1 cellular context compared by ENCODE assay signal in the genomic region with DNA sequence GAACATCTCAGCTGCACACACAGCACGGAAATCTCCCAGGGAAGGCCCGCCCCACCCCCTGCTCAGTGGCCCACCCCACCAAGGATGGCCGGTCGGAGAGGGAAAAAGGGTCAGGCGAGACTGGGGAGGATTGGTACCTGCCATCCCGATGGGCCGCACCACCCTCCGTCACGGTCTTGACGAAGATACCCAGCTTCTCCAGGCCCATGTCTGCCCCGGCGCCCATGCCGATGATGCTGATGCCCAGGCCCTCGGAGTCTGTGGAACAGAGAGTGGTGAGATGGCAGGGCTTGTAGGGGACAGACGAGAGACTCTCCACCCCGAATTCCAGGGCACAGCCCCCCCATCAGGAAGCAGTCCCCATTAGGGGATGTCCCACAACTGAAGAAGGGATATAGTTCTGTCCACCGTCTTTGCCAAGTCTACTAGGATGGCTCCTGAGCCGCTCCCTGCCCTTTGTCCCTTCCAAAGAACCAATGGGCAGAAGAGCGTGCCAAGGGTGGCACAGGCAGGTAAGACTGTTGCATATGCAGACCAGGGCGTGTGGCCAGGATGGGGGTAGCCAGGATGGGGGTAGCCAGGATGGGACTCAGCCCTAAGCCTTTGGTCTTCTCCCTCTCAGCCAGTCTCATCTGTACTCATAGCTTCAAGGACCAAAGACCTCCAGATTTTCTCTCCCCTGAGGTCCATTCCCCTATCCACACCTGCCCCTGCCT.
TF ChIP-seq lines count a peak whose summit lies in the region.

No MANE protein-coding gene starts in this region.

TF ChIP-seq in HepG2, 621 proteins besides CTCF, POLR2A, EP300 and RAD21:
- TF ChIP-seq GATAD2A (CRISPR knock-in tag; IDR thresholded peaks at IDR 0.05) (no peak), ZFP36L1 (CRISPR knock-in tag; IDR thresholded peaks at IDR 0.05) (no peak), IKZF1 (IDR thresholded peaks at IDR 0.05) (no peak), RCOR2 (CRISPR knock-in tag; IDR thresholded peaks at IDR 0.05) (no peak), CCAR2 (optimal IDR thresholded peaks at IDR 0.05; ENCODE audit: low read depth, low read length) (no peak), NKX3-1 (CRISPR knock-in tag; IDR thresholded peaks at IDR 0.05) (no peak), CREB1 (IDR thresholded peaks at IDR 0.05) (no peak), CREB1 (CRISPR knock-in tag; IDR thresholded peaks at IDR 0.05) (no peak), MIER3 (CRISPR knock-in tag; IDR thresholded peaks at IDR 0.05; ENCODE audit: borderline replicate concordance) (no peak), ZNF3 (CRISPR knock-in tag; IDR thresholded peaks at IDR 0.05) (no peak), HNRNPUL1 (IDR thresholded peaks at IDR 0.05; ENCODE audit: low read depth, low read length) (no peak), NFKB2 (CRISPR knock-in tag; IDR thresholded peaks at IDR 0.05; ENCODE audit: borderline replicate concordance) (no peak), ZSCAN29 (CRISPR knock-in tag; conservative IDR thresholded peaks at IDR 0.05) (no peak), ZNF720 (CRISPR knock-in tag; IDR thresholded peaks at IDR 0.05) (no peak), ELF1 (CRISPR knock-in tag; IDR thresholded peaks at IDR 0.05) (no peak), MTF2 (CRISPR knock-in tag; IDR thresholded peaks at IDR 0.05; ENCODE audit: borderline replicate concordance) (no peak), PHF21A (CRISPR knock-in tag; IDR thresholded peaks at IDR 0.05) (no peak), PRMT3 (CRISPR knock-in tag; IDR thresholded peaks at IDR 0.05; ENCODE audit: borderline replicate concordance, low read depth) (no peak)
- TF ChIP-seq, protein P1, sequence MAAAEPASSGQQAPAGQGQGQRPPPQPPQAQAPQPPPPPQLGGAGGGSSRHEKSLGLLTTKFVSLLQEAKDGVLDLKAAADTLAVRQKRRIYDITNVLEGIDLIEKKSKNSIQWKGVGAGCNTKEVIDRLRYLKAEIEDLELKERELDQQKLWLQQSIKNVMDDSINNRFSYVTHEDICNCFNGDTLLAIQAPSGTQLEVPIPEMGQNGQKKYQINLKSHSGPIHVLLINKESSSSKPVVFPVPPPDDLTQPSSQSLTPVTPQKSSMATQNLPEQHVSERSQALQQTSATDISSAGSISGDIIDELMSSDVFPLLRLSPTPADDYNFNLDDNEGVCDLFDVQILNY (CRISPR knock-in tag; conservative IDR thresholded peaks at IDR 0.05), result no peak
